Comparison of ENCODE assay signal across 39 cellular contexts in genomic region chr5:174489920-174490597, GRCh38.
"Had no signal": no experiment of that assay in that cellular context is flagged by ENCODE, and none has a peak within 500 bp of the region (broad histone marks: within the 10 kb centered on the region; RNA-seq: fewer than 3 reads in every experiment).

No MANE protein-coding gene starts in this region.

- H3K27me3 ChIP-seq: adrenal gland, body of pancreas, brain microvascular endothelial cell, breast epithelium had no signal

- FAIRE-seq: astrocyte, TTC549 had no signal

- ATAC-seq: activated CD4-positive, alpha-beta T cell treated with anti-CD3 and anti-CD28 coated beads for 36 hours; activated CD4-positive, CD25-positive, alpha-beta regulatory T cell treated with anti-CD3 and anti-CD28 coated beads, Interleukin-2, amount 50 U/mL, for 24 hours; activated CD8-positive, alpha-beta T cell treated with anti-CD3 and anti-CD28 coated beads for 36 hours; activated naive CD4-positive, alpha-beta T cell treated with anti-CD3 and anti-CD28 coated beads, Interleukin-2, amount 50 U/mL, for 72 hours; activated T-cell treated with anti-CD3 and anti-CD28 coated beads, Interleukin-2, amount 50 U/mL, for 4 hours; activated T-cell treated with anti-CD3 and anti-CD28 coated beads, Interleukin-2, amount 50 U/mL, for 72 hours; activated T-helper 17 cell treated with anti-CD3 and anti-CD28 coated beads, Interleukin-2, amount 50 U/mL, for 72 hours; body of pancreas; WTC11 had no signal

- DNase-seq: activated CD4-positive, alpha-beta memory T cell treated with anti-CD3 and anti-CD28 coated beads for 36 hours; activated CD4-positive, alpha-beta T cell treated with anti-CD3 and anti-CD28 coated beads for 1 hour; activated CD4-positive, alpha-beta T cell treated with anti-CD3 and anti-CD28 coated beads for 36 hours; activated CD4-positive, alpha-beta T cell treated with anti-CD3 and anti-CD28 coated beads for 48 hours; activated CD4-positive, alpha-beta T cell treated with anti-CD3 and anti-CD28 coated beads, Interleukin-2, amount 50 U/mL, for 1 hour; activated CD4-positive, alpha-beta T cell treated with anti-CD3 and anti-CD28 coated beads, Interleukin-2, amount 50 U/mL, for 4 hours; activated CD4-positive, CD25-positive, alpha-beta regulatory T cell; activated CD8-positive, alpha-beta memory T cell treated with anti-CD3 and anti-CD28 coated beads, Interleukin-2, amount 50 U/mL, for 4 hours; activated CD8-positive, alpha-beta T cell treated with anti-CD3 and anti-CD28 coated beads for 36 hours; activated effector memory CD4-positive, alpha-beta T cell treated with anti-CD3 and anti-CD28 coated beads, Interleukin-2, amount 50 U/mL, for 16 hours; activated gamma-delta T cell treated with Interleukin-2 at 50 U/mL for 16 hours; activated naive CD4-positive, alpha-beta T cell; activated naive CD4-positive, alpha-beta T cell treated with anti-CD3 and anti-CD28 coated beads for 36 hours; activated naive CD4-positive, alpha-beta T cell treated with anti-CD3 and anti-CD28 coated beads, Interleukin-2, amount 50 U/mL, for 16 hours; activated naive CD8-positive, alpha-beta T cell treated with anti-CD3 and anti-CD28 coated beads for 36 hours; activated T-cell treated with anti-CD3 and anti-CD28 coated beads for 4 hours; activated T-cell treated with anti-CD3 and anti-CD28 coated beads, Interleukin-2, amount 50 U/mL, for 1 hour; activated T-cell treated with anti-CD3 and anti-CD28 coated beads, Interleukin-2, amount 50 U/mL, for 4 hours; activated T-cell treated with anti-CD3 and anti-CD28 coated beads, Interleukin-2, amount 50 U/mL, for 72 hours; adrenal gland; amniotic stem cell; aorta; body of pancreas; brain microvascular endothelial cell; central memory CD4-positive, alpha-beta T cell; T-helper 1 cell; T-helper 2 cell; T-helper 9 cell; WERI-Rb-1 had no signal

- H3K36me3 ChIP-seq: adrenal gland, brain microvascular endothelial cell, breast epithelium, WERI-Rb-1 had no signal

- H3K4me1 ChIP-seq: adrenal gland, body of pancreas, breast epithelium had no signal

- H3K9me3 Mint-ChIP-seq: activated CD4-positive, alpha-beta memory T cell treated with anti-CD3 and anti-CD28 coated beads for 36 hours; activated naive CD4-positive, alpha-beta T cell treated with anti-CD3 and anti-CD28 coated beads for 36 hours; activated naive CD8-positive, alpha-beta T cell treated with anti-CD3 and anti-CD28 coated beads for 36 hours; activated T-helper 1 cell treated with anti-CD3 and anti-CD28 coated beads, Interleukin-12 subunit alpha, Interleukin-12 subunit beta, Interleukin-2, Interleukin-4 antibody, amounts not matched to agents 30 ng/mL and 10 ng/mL and 1 ng/mL, durations not matched to agents 14 hours and 24 hours and 36 hours; T-helper 2 cell treated with Interferon-gamma antibody and Interleukin-4, amounts not matched to agents 5 μg/mL and 100 μg/mL, for 36 hours had no signal

- H3K4me1 Mint-ChIP-seq: activated CD4-positive, alpha-beta T cell treated with anti-CD3 and anti-CD28 coated beads for 36 hours; activated naive CD8-positive, alpha-beta T cell treated with anti-CD3 and anti-CD28 coated beads for 36 hours; activated T-helper 17 cell treated with anti-CD3 and anti-CD28 coated beads, Interleukin-2, amount 50 U/mL, for 72 hours had no signal

- H3K9me3 ChIP-seq: adrenal gland, body of pancreas, breast epithelium had no signal

- H3K4me3 Mint-ChIP-seq: activated CD4-positive, alpha-beta memory T cell treated with anti-CD3 and anti-CD28 coated beads for 36 hours; activated CD4-positive, alpha-beta T cell treated with anti-CD3 and anti-CD28 coated beads for 36 hours; activated CD8-positive, alpha-beta T cell treated with anti-CD3 and anti-CD28 coated beads for 36 hours; activated naive CD4-positive, alpha-beta T cell treated with anti-CD3 and anti-CD28 coated beads for 36 hours; activated naive CD8-positive, alpha-beta T cell treated with anti-CD3 and anti-CD28 coated beads for 36 hours; activated T-cell treated with anti-CD3 and anti-CD28 coated beads, Interleukin-2, amount 50 U/mL, for 4 hours; activated T-cell treated with anti-CD3 and anti-CD28 coated beads, Interleukin-2, amount 50 U/mL, for 72 hours; activated T-helper 1 cell treated with anti-CD3 and anti-CD28 coated beads, Interleukin-12 subunit alpha, Interleukin-12 subunit beta, Interleukin-2, Interleukin-4 antibody, amounts not matched to agents 30 ng/mL and 10 ng/mL and 1 ng/mL, durations not matched to agents 14 hours and 24 hours and 36 hours; activated T-helper 17 cell treated with anti-CD3 and anti-CD28 coated beads, Interleukin-2, amount 50 U/mL, for 72 hours; T-helper 1 cell treated with Interleukin-12 subunit alpha and Interleukin-12 subunit beta and Interleukin-4 antibody, amounts not matched to agents 30 μg/mL and 1 μg/mL, for 36 hours; T-helper 2 cell treated with Interferon-gamma antibody and Interleukin-4, amounts not matched to agents 5 μg/mL and 100 μg/mL, for 36 hours; WTC11 had no signal

- H3K36me3 Mint-ChIP-seq: activated CD4-positive, alpha-beta memory T cell treated with anti-CD3 and anti-CD28 coated beads for 36 hours; activated naive CD4-positive, alpha-beta T cell treated with anti-CD3 and anti-CD28 coated beads, Interleukin-2, amount 50 U/mL, for 72 hours; activated naive CD8-positive, alpha-beta T cell treated with anti-CD3 and anti-CD28 coated beads for 36 hours; WTC11 had no signal

- H3K27ac Mint-ChIP-seq: activated CD4-positive, alpha-beta memory T cell treated with anti-CD3 and anti-CD28 coated beads for 36 hours; activated CD4-positive, alpha-beta T cell treated with anti-CD3 and anti-CD28 coated beads for 36 hours; activated CD8-positive, alpha-beta T cell treated with anti-CD3 and anti-CD28 coated beads for 36 hours; activated naive CD4-positive, alpha-beta T cell treated with anti-CD3 and anti-CD28 coated beads for 36 hours; activated naive CD4-positive, alpha-beta T cell treated with anti-CD3 and anti-CD28 coated beads, Interleukin-2, amount 50 U/mL, for 72 hours; activated naive CD8-positive, alpha-beta T cell treated with anti-CD3 and anti-CD28 coated beads for 36 hours; activated T-cell treated with anti-CD3 and anti-CD28 coated beads, Interleukin-2, amount 50 U/mL, for 72 hours; activated T-helper 1 cell treated with anti-CD3 and anti-CD28 coated beads, Interleukin-12 subunit alpha, Interleukin-12 subunit beta, Interleukin-2, Interleukin-4 antibody, amounts not matched to agents 30 ng/mL and 10 ng/mL and 1 ng/mL, durations not matched to agents 14 hours and 24 hours and 36 hours; activated T-helper 17 cell treated with anti-CD3 and anti-CD28 coated beads, Interleukin-2, amount 50 U/mL, for 72 hours; T-helper 1 cell treated with Interleukin-12 subunit alpha and Interleukin-12 subunit beta and Interleukin-4 antibody, amounts not matched to agents 30 μg/mL and 1 μg/mL, for 36 hours; T-helper 2 cell treated with Interferon-gamma antibody and Interleukin-4, amounts not matched to agents 5 μg/mL and 100 μg/mL, for 36 hours; WTC11 had no signal

- H3K4me3 ChIP-seq: adrenal gland, body of pancreas, breast epithelium had no signal

- H3K27ac ChIP-seq: adrenal gland, body of pancreas, brain microvascular endothelial cell, breast epithelium, WERI-Rb-1 had no signal
